8 cellular contexts compared by ENCODE assay signal in the genomic region with DNA sequence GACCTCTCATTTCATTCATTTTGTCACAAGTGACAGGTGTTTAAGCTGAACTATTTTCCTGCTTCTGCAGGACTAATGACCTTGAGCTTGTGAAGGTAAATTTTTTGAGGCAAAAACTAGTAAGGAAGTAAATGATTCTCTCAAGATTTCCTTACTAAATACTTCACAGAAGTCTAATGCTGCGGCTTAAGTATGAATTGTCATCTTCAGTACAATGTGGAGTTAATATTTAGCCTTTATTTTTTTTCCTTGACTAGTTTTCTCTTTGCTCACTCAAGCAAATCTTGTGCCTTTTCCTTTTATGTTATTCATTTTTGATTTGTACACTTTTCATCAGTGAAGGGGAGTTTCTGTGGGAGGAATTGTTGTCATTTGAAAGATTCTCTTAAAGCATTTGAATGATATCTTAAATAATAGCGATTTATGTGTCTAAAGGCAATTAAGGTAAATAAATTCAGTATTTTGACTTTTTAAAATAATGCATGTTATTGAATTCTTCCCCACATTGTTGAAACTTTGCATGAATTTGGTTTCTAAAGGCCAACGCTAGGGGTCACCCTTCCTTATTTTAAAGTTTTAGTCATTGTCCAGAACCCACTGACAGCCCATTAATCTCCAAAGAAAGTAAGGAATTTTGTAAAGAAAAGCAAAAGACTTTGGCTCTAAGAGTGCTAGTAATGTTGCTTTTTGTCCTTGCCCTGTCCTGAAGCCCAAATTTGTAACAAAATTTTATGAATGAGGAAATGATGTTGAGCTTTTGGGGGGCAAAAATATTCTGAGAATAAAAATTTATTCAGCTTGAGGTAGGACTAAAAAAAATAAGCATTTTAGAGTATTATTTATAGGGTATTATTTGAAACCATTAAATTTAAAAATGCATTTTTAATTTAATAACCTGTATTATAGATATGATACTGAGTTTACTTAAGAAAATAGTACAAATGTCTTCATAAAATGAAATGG.
DNase-seq lines count a peak whose midpoint lies in the region; ATAC-seq and TF ChIP-seq lines count a peak whose summit lies in the region.

No MANE protein-coding gene starts in this region.

- no peaks in the 10 kb centered on the region for H3K9me3 Mint-ChIP-seq in CD14-positive monocyte
- no peaks in the 10 kb centered on the region for H3K9me3 Mint-ChIP-seq in MCF 10A (ENCODE audit: unreplicated experiment)

- no peaks in the 10 kb centered on the region for H3K4me1 ChIP-seq in left lung

- DNase-seq in CD14-positive monocyte (ENCODE audit: low spot score), result no peak
- DNase-seq in NCI-H146 treated with DMSO at 0.1 percent for 48 hours (lab: John Stamatoyannopoulos, UW; ENCODE audit: unreplicated experiment), result peak; percentile 25
- DNase-seq in MCF 10A (ENCODE audit: unreplicated experiment), result peak; percentile 53
- DNase-seq in left lung, result no peak
- no peak for DNase-seq in omental fat pad (ENCODE audit: low spot score)

- BruUV-seq in MCF 10A (replicated peaks; lab: Mats Ljungman, UMichigan), result no TSS peak

- H3K36me3 Mint-ChIP-seq in CD14-positive monocyte, result no peaks in the 10 kb centered on the region
- H3K36me3 Mint-ChIP-seq in MCF 10A (ENCODE audit: insufficient read depth, unreplicated experiment), result no peaks in the 10 kb centered on the region

- H3K4me1 Mint-ChIP-seq in CD14-positive monocyte (no peaks in the 10 kb centered on the region), MCF 10A (ENCODE audit: insufficient read depth, unreplicated experiment) (no peaks in the 10 kb centered on the region)

- H3K27ac ChIP-seq in left lung, result no peak overlapping the region

- ATAC-seq in GM18858 (IDR thresholded peaks at IDR 0.05; ENCODE audit: unreplicated experiment) (peak; percentile 53), left lung (peak; percentile 49), omental fat pad (ENCODE audit: low FRiP score) (no peak), GM21737 (IDR thresholded peaks at IDR 0.05; ENCODE audit: unreplicated experiment) (no peak), GM18861 (IDR thresholded peaks at IDR 0.05; ENCODE audit: unreplicated experiment) (no peak)

- H3K9me3 ChIP-seq in left lung, result no peaks in the 10 kb centered on the region

- intact Hi-C loops in CD14-positive monocyte (cut with micrococcal nuclease) (no loop called here), MCF 10A (cut with micrococcal nuclease) (loop anchor here (5.0 kb wide), 1 partner anchor 647 kb away; no protein-coding TSS in a partner anchor), left lung (cut with DNase I) (no loop called here)

- H3K36me3 ChIP-seq in left lung, result no peaks in the 10 kb centered on the region

- POLR2A ChIA-PET in MCF 10A (lab: Yijun Ruan, JAX), result interaction anchor here (0.6 to 2.4 kb wide), 3 partner anchors 204 to 865 kb away, joined by 3 to 7 read pairs (median 4); partner anchors contain the start of gene PTPRK

- no peaks in the 10 kb centered on the region for H3K27me3 ChIP-seq in left lung

- H3K27me3 Mint-ChIP-seq in CD14-positive monocyte (ENCODE audit: low read depth in 3 of 3) (peaks cover 0 to 5% (median 0%) of the 10 kb centered on the region in 3 donors), MCF 10A (ENCODE audit: insufficient read depth, unreplicated experiment) (no peaks in the 10 kb centered on the region)

- no peak overlapping the region for H3K4me3 ChIP-seq in left lung

- CTCF ChIA-PET in MCF 10A (lab: Yijun Ruan, JAX), result interaction anchor here (0.6 to 1.6 kb wide), 32 partner anchors 9 to 1388 kb away, joined by 3 to 6 read pairs (median 3); partner anchors contain the start of gene PTPRK

- H3K4me3 Mint-ChIP-seq in CD14-positive monocyte (no peak overlapping the region), MCF 10A (ENCODE audit: unreplicated experiment) (no peak overlapping the region)

- TF ChIP-seq CTCF in CD14-positive monocyte (IDR thresholded peaks at IDR 0.05), result peak; percentile 47
- TF ChIP-seq CTCF in MCF 10A (IDR thresholded peaks at IDR 0.05; ENCODE audit: unreplicated experiment), result peak; percentile 58
- TF ChIP-seq CTCF in left lung (IDR thresholded peaks at IDR 0.05), result peak; percentile 50 to 58
- TF ChIP-seq CTCF in omental fat pad (IDR thresholded peaks at IDR 0.05), result no peak

- no peak overlapping the region for H3K27ac Mint-ChIP-seq in CD14-positive monocyte
- no peak overlapping the region for H3K27ac Mint-ChIP-seq in MCF 10A (ENCODE audit: low read depth, unreplicated experiment)

Comparison
In these comparisons a context has a peak if more than half of its experiments do, and no peak if none do; other contexts are left out.
1. DNase-seq: peak in NCI-H146 treated with DMSO at 0.1 percent for 48 hours (single experiment) and MCF 10A (single experiment); none in CD14-positive monocyte (single experiment), left lung (0 of 2) and omental fat pad (single experiment).
2. CTCF ChIP-seq: peak in CD14-positive monocyte (single experiment), MCF 10A (single experiment) and left lung (2 of 2); none in omental fat pad (0 of 3).
3. ATAC-seq: peak in GM18858 (single experiment) and left lung (single experiment); none in omental fat pad (single experiment), GM21737 (single experiment) and GM18861 (single experiment).